In the genomic region with DNA sequence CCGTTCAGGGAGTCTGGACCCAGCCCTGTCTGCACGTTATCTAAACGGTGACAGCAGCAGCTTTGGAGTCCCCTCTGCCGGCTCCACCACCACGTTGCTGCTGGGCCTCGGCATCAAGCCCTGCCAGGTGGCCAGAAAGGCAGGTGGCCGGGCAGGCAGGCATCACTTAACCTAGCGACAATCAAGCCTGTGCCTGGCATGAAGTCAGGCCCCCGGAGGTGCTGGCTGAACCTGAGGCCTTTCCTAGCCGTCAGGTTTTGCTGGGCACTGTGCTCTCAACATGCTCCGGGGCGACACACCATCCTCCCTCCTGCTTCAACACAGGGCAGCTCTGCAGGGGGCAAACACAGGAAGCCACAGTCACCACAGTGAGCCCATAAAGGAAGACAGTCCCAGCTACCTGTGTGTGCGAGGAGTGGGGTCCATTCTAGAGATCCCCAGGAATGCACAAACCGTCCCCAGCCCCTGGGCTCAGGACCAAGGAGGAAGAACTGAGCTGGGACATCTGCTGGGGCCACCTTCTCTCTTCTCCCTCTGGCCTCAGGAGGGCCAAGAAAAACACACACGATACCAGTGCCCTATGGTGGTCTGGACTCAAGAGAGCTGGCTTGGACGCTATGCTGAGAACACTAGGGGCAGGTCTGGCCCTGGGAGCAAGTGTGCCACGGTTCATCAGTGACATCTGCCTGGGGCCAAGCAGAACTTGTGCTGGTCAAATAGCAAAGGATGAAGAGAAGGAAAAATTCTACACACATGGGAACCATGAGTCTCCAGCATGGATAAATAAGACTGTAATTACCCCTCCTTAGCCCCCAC, we compare ENCODE assay signal across 9 cellular contexts. TPM values are rescaled to one million over a fixed set of nuclear protein-coding genes. Genes with fewer than 3 reads are reported as not detected.
DNase-seq lines count a peak whose midpoint lies in the region; ATAC-seq lines count a peak whose summit lies in the region.
"Had no signal": no experiment of that assay in that cellular context is flagged by ENCODE, and none has a peak within 500 bp of the region (broad histone marks: within the 10 kb centered on the region; RNA-seq: fewer than 3 reads in every experiment).

No MANE protein-coding gene starts in this region.

- H3K9ac ChIP-seq in BLaER1, result peak overlapping the region; percentile 42; the same call in 1 of the 2 replicates
- peak overlapping the region; percentile 11 for H3K9ac ChIP-seq in SK-N-MC (ENCODE audit: insufficient read length)
- peak overlapping the region in 1 of 2 donors; percentile 44 for H3K9ac ChIP-seq in mucosa of rectum (ENCODE audit: low read depth in 1 of 2, low read length in 2 of 2)

- DNase-seq in SK-N-MC (ENCODE audit: low read depth, low spot score), result no peak
- DNase-seq in cortex of kidney (lab: John Stamatoyannopoulos, UW), result no peak
- DNase-seq in ureter (ENCODE audit: low spot score), result no peak
- DNase-seq in GDM1 (lab: John Stamatoyannopoulos, UW), result no peak

- ATAC-seq in GM19043 (IDR thresholded peaks at IDR 0.05; ENCODE audit: low read depth, unreplicated experiment) (peak; percentile 9), HG03460 (IDR thresholded peaks at IDR 0.05; ENCODE audit: unreplicated experiment) (peak; percentile 23)
- ATAC-seq: psoas muscle had no signal

- peak overlapping the region; percentile 70 for H3K27ac ChIP-seq in BLaER1
- H3K27ac ChIP-seq in SK-N-MC, result peak overlapping the region; percentile 89
- H3K27ac ChIP-seq in mucosa of rectum (ENCODE audit: low read depth in 2 of 2, low read length in 2 of 2), result peak overlapping the region; percentile 8 to 74
- H3K27ac ChIP-seq: psoas muscle had no signal

- peaks cover 99% of the 10 kb centered on the region for H4K20me1 ChIP-seq in BLaER1

- H3K36me3 ChIP-seq in BLaER1, result no peaks in the 10 kb centered on the region
- no peaks in the 10 kb centered on the region for H3K36me3 ChIP-seq in SK-N-MC (ENCODE audit: insufficient read depth, low read length)
- H3K36me3 ChIP-seq in mucosa of rectum (ENCODE audit: control insufficient read depth in 2 of 2, insufficient read depth in 2 of 2, low read length in 2 of 2), result no peaks in the 10 kb centered on the region

- H3K4me2 ChIP-seq in BLaER1, result peak overlapping the region; percentile 92

- H3K4me3 ChIP-seq in BLaER1 (peak overlapping the region; percentile 35; the same call in 1 of the 2 replicates), SK-N-MC (peak overlapping the region; percentile 73), mucosa of rectum (ENCODE audit: low read length in 2 of 2) (peak overlapping the region in 1 of 2 donors; percentile 37)
- H3K4me3 ChIP-seq: psoas muscle had no signal

- H3K27me3 ChIP-seq in BLaER1 (no peaks in the 10 kb centered on the region), mucosa of rectum (ENCODE audit: control insufficient read depth in 2 of 2, insufficient read depth in 2 of 2, low read length in 2 of 2) (no peaks in the 10 kb centered on the region)

- H3K4me1 ChIP-seq in BLaER1, result peaks cover 100% of the 10 kb centered on the region
- peaks cover 50 to 63% of the 10 kb centered on the region in 2 donors for H3K4me1 ChIP-seq in mucosa of rectum (ENCODE audit: control insufficient read depth in 2 of 2, insufficient read depth in 2 of 2, low read length in 2 of 2)

- H3K9me3 ChIP-seq in BLaER1, result no peaks in the 10 kb centered on the region
- H3K9me3 ChIP-seq in SK-N-MC (ENCODE audit: low read depth, low read length), result no peaks in the 10 kb centered on the region
- no peaks in the 10 kb centered on the region for H3K9me3 ChIP-seq in mucosa of rectum (ENCODE audit: control insufficient read depth in 2 of 2, low read length in 2 of 2)
- H3K9me3 ChIP-seq: psoas muscle had no signal

RNA-seq across cellular contexts. Expression of a gene that starts 44.7 kb away (rescaled TPM):
- total RNA-seq in ureter, result 49.0 TPM
